10 cellular contexts compared by ENCODE assay signal in the genomic region with DNA sequence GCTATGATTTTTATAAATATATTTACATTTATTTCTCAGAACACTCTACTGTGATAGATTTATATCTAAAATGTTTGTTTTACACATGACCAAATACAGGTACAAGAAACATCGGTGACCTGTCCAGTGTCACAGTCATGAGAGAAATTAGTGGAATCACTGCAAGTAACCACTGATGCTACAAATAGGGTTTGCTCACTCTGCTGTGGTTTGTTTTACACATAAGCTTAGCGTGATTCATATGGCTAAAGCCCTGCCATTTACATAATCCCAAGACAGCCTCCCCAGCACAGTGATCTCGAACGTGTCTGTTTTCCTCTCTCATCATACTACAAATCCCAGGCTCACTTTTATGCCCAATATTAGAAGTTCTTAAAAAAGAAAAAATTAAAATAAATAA. TPM values are rescaled to one million over a fixed set of nuclear protein-coding genes. Genes with fewer than 3 reads are reported as not detected.
"Had no signal": no experiment of that assay in that cellular context is flagged by ENCODE, and none has a peak within 500 bp of the region (broad histone marks: within the 10 kb centered on the region; RNA-seq: fewer than 3 reads in every experiment).

No MANE protein-coding gene starts in this region.

RNA-seq across cellular contexts. Expression of a gene that starts 6.1 kb away (rescaled TPM):
- total RNA-seq: activated CD4-positive, alpha-beta memory T cell treated with anti-CD3 and anti-CD28 coated beads for 36 hours; activated naive CD8-positive, alpha-beta T cell treated with anti-CD3 and anti-CD28 coated beads for 36 hours; frontal cortex; left ventricle myocardium inferior; lung microvascular endothelial cell; mesothelial cell of epicardium; natural killer cell treated with Interleukin-12 subunit alpha and Interleukin-12 subunit beta and Interleukin-15 and Interleukin-18, amount 100 ng/mL, for 72 hours; osteocyte; thoracic aorta; vagina had no signal

RNA-seq across cellular contexts. Expression of a gene that starts 34.2 kb away (rescaled TPM):
- total RNA-seq: activated CD4-positive, alpha-beta memory T cell treated with anti-CD3 and anti-CD28 coated beads for 36 hours; activated naive CD8-positive, alpha-beta T cell treated with anti-CD3 and anti-CD28 coated beads for 36 hours; frontal cortex; left ventricle myocardium inferior; lung microvascular endothelial cell; mesothelial cell of epicardium; natural killer cell treated with Interleukin-12 subunit alpha and Interleukin-12 subunit beta and Interleukin-15 and Interleukin-18, amount 100 ng/mL, for 72 hours; osteocyte; thoracic aorta had no signal
